In the genomic region with DNA sequence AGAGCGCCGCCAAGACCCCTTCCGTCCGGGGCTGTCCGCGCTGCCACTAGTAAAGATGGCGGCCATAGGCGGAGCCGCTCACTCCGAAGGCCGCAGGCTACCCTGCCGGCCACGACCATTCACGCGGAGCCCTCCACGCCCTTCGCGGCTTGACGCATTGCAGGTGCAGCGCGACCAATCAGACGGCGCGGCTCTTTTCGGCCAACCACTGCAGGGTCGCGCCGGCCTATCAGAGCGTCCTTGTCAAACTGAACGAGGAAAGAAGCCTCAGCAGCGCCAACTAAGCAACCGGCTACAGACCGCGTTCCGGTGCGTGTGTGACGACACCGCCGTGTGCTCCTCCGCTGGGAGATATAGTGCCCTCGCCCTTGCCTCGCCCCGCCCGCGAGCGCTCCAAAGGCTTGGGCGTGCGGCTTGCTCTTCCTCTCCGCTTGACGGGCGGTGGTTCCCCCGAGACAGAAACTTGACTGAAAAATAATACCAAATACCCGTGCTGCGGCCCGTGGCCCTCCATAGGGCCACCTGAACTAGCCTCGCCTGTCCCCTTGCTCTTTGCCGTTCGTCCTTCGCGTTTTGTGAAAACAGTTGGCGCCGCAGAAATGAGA, we compare ENCODE assay signal across 7 cellular contexts. TPM values are rescaled to one million over a fixed set of nuclear protein-coding genes. Genes with fewer than 3 reads are reported as not detected.
DNase-seq lines count a peak whose midpoint lies in the region; ATAC-seq and TF ChIP-seq lines count a peak whose summit lies in the region.

No MANE protein-coding gene starts in this region.

- TF ChIP-seq CTCF in astrocyte of the spinal cord (IDR thresholded peaks at IDR 0.05; ENCODE audit: low read depth, low read length): no peak

- peak overlapping the region; percentile 62 for H3K4me3 ChIP-seq in astrocyte of the spinal cord (ENCODE audit: low read depth, low read length)

- in situ Hi-C loops in astrocyte of the spinal cord (cut with HindIII; ENCODE audit: low sequenced_read_pairs): no loop called here

- intact Hi-C loops in sciatic nerve (cut with DNase I): no loop called here

- DNase-seq in NCI-H1930 (lab: John Stamatoyannopoulos, UW): peak; percentile 99
- DNase-seq in T-helper 9 cell: peak; percentile 94
- DNase-seq in astrocyte of the spinal cord (ENCODE audit: low read depth, low spot score): peak; percentile 100
- DNase-seq in iPS DF 19.7 (ENCODE audit: low read depth, low spot score): peak; percentile 97
- peak; percentile 100 for DNase-seq in sciatic nerve (ENCODE audit: low spot score)

- ATAC-seq in GM18502 (IDR thresholded peaks at IDR 0.05; ENCODE audit: poor library complexity, unreplicated experiment): peak; percentile 91
- ATAC-seq in HG02943 (IDR thresholded peaks at IDR 0.05; ENCODE audit: low read depth, unreplicated experiment): peak; percentile 86
- ATAC-seq in sciatic nerve: peak; percentile 98

RNA-seq across cellular contexts. Expression of gene CALM1, which starts 13.6 kb away (rescaled TPM):
- total RNA-seq in sciatic nerve: 340 TPM

RNA-seq across cellular contexts. Expression of gene NRDE2, which starts 51.5 kb away (rescaled TPM):
- 32.1 TPM for total RNA-seq in sciatic nerve

Comparison
In these comparisons a context has a peak if more than half of its experiments do, and no peak if none do; other contexts are left out.
1. Peak in every context shown above with its lines: DNase-seq, ATAC-seq and H3K4me3 ChIP-seq.